ENCODE assay signal across 1 cellular context in the genomic region with DNA sequence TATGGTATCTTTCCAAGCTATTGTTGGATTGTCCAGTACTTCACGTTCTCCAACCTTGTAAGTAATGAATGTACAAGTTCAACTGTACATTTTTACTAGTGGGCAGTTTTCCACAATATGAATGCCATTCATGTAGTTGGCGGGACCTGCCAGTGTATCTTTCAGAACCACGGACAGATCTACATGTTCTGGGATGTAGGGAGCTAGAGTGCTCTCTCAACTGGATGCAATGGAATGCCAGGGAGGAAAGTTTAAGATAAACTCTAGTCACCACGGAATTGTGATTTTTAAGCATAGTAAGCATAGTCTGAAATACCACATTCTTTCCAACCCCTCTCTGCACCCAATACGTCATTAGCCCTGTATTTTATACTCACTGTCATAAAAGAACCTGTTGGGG.
A peak's percentile ranks its signal among the peaks of the same experiment; 100 is the strongest.
TF ChIP-seq lines count a peak whose summit lies in the region.

No MANE protein-coding gene starts in this region.

TF ChIP-seq in HepG2, 621 proteins besides CTCF, POLR2A, EP300 and RAD21 (continued from another document and continues in another):
- TF ChIP-seq SRF (IDR thresholded peaks at IDR 0.05; ENCODE audit: low read depth, low read length) (no peak), ZSCAN12 (CRISPR knock-in tag; IDR thresholded peaks at IDR 0.05) (0 out of 2 replicates have a peak, but pooled peaks have one; percentile 62), WIZ (CRISPR knock-in tag; IDR thresholded peaks at IDR 0.05) (peak; percentile 59; the same call in 1 of the 2 replicates), EED (CRISPR knock-in tag; IDR thresholded peaks at IDR 0.05) (no peak), ZSCAN9 (CRISPR knock-in tag; IDR thresholded peaks at IDR 0.05; ENCODE audit: borderline replicate concordance) (peak; percentile 84), ZNF7 (CRISPR knock-in tag; IDR thresholded peaks at IDR 0.05) (0 out of 2 replicates have a peak, but pooled peaks have one; percentile 7), TSC22D2 (CRISPR knock-in tag; IDR thresholded peaks at IDR 0.05; ENCODE audit: borderline replicate concordance) (0 out of 2 replicates have a peak, but pooled peaks have one; percentile 51), HOMEZ (CRISPR knock-in tag; IDR thresholded peaks at IDR 0.05; ENCODE audit: low read depth) (no peak), SP140L (CRISPR knock-in tag; IDR thresholded peaks at IDR 0.05; ENCODE audit: borderline replicate concordance) (no peak), ZNF180 (CRISPR knock-in tag; IDR thresholded peaks at IDR 0.05; ENCODE audit: borderline replicate concordance, low read depth) (no peak), MIER2 (CRISPR knock-in tag; IDR thresholded peaks at IDR 0.05) (peak; percentile 98), SAP130 (CRISPR knock-in tag; IDR thresholded peaks at IDR 0.05; ENCODE audit: low read depth) (peak; percentile 48), RXRB (CRISPR knock-in tag; IDR thresholded peaks at IDR 0.05; ENCODE audit: borderline replicate concordance) (0 out of 2 replicates have a peak, but pooled peaks have one; percentile 35), ERF (CRISPR knock-in tag; IDR thresholded peaks at IDR 0.05) (0 out of 2 replicates have a peak, but pooled peaks have one; percentile 34), ZNF616 (CRISPR knock-in tag; IDR thresholded peaks at IDR 0.05; ENCODE audit: low read depth) (no peak), HOXA5 (CRISPR knock-in tag; IDR thresholded peaks at IDR 0.05) (no peak), HMGXB3 (CRISPR knock-in tag; IDR thresholded peaks at IDR 0.05; ENCODE audit: borderline replicate concordance) (peak; percentile 66; the same call in 1 of the 2 replicates), SRY (CRISPR knock-in tag; IDR thresholded peaks at IDR 0.05) (no peak), ZMYM2 (CRISPR knock-in tag; IDR thresholded peaks at IDR 0.05) (no peak), LRRFIP1 (CRISPR knock-in tag; conservative IDR thresholded peaks at IDR 0.05) (0 out of 2 replicates have a peak, but pooled peaks have one; percentile 43), CENPBD1 (CRISPR knock-in tag; IDR thresholded peaks at IDR 0.05; ENCODE audit: borderline replicate concordance, low read depth) (no peak), ZC3H4 (CRISPR knock-in tag; IDR thresholded peaks at IDR 0.05; ENCODE audit: borderline replicate concordance) (no peak), KDM5B (CRISPR knock-in tag; IDR thresholded peaks at IDR 0.05; ENCODE audit: borderline replicate concordance) (no peak), ZNF460 (CRISPR knock-in tag; IDR thresholded peaks at IDR 0.05; ENCODE audit: borderline replicate concordance) (no peak), HDAC2 (CRISPR knock-in tag; IDR thresholded peaks at IDR 0.05) (peak; percentile 34; the same call in 1 of the 2 replicates), REST (IDR thresholded peaks at IDR 0.05; ENCODE audit: borderline replicate concordance in 1 of 2, low read depth in 1 of 2, low read length in 2 of 2) (peak; percentile 70 to 96), ZSCAN25 (CRISPR knock-in tag; IDR thresholded peaks at IDR 0.05) (no peak), CHCHD3 (CRISPR knock-in tag; IDR thresholded peaks at IDR 0.05) (no peak)
- TF ChIP-seq, protein P1, sequence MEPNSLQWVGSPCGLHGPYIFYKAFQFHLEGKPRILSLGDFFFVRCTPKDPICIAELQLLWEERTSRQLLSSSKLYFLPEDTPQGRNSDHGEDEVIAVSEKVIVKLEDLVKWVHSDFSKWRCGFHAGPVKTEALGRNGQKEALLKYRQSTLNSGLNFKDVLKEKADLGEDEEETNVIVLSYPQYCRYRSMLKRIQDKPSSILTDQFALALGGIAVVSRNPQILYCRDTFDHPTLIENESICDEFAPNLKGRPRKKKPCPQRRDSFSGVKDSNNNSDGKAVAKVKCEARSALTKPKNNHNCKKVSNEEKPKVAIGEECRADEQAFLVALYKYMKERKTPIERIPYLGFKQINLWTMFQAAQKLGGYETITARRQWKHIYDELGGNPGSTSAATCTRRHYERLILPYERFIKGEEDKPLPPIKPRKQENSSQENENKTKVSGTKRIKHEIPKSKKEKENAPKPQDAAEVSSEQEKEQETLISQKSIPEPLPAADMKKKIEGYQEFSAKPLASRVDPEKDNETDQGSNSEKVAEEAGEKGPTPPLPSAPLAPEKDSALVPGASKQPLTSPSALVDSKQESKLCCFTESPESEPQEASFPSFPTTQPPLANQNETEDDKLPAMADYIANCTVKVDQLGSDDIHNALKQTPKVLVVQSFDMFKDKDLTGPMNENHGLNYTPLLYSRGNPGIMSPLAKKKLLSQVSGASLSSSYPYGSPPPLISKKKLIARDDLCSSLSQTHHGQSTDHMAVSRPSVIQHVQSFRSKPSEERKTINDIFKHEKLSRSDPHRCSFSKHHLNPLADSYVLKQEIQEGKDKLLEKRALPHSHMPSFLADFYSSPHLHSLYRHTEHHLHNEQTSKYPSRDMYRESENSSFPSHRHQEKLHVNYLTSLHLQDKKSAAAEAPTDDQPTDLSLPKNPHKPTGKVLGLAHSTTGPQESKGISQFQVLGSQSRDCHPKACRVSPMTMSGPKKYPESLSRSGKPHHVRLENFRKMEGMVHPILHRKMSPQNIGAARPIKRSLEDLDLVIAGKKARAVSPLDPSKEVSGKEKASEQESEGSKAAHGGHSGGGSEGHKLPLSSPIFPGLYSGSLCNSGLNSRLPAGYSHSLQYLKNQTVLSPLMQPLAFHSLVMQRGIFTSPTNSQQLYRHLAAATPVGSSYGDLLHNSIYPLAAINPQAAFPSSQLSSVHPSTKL (CRISPR knock-in tag; IDR thresholded peaks at IDR 0.05), result peak; percentile 36; the same call in 1 of the 2 replicates
- TF ChIP-seq, protein P2, sequence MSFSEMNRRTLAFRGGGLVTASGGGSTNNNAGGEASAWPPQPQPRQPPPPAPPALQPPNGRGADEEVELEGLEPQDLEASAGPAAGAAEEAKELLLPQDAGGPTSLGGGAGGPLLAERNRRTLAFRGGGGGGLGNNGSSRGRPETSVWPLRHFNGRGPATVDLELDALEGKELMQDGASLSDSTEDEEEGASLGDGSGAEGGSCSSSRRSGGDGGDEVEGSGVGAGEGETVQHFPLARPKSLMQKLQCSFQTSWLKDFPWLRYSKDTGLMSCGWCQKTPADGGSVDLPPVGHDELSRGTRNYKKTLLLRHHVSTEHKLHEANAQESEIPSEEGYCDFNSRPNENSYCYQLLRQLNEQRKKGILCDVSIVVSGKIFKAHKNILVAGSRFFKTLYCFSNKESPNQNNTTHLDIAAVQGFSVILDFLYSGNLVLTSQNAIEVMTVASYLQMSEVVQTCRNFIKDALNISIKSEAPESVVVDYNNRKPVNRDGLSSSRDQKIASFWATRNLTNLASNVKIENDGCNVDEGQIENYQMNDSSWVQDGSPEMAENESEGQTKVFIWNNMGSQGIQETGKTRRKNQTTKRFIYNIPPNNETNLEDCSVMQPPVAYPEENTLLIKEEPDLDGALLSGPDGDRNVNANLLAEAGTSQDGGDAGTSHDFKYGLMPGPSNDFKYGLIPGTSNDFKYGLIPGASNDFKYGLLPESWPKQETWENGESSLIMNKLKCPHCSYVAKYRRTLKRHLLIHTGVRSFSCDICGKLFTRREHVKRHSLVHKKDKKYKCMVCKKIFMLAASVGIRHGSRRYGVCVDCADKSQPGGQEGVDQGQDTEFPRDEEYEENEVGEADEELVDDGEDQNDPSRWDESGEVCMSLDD (CRISPR knock-in tag; IDR thresholded peaks at IDR 0.05; ENCODE audit: borderline replicate concordance), result no peak
- TF ChIP-seq, protein P3, sequence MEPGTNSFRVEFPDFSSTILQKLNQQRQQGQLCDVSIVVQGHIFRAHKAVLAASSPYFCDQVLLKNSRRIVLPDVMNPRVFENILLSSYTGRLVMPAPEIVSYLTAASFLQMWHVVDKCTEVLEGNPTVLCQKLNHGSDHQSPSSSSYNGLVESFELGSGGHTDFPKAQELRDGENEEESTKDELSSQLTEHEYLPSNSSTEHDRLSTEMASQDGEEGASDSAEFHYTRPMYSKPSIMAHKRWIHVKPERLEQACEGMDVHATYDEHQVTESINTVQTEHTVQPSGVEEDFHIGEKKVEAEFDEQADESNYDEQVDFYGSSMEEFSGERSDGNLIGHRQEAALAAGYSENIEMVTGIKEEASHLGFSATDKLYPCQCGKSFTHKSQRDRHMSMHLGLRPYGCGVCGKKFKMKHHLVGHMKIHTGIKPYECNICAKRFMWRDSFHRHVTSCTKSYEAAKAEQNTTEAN (CRISPR knock-in tag; conservative IDR thresholded peaks at IDR 0.05), result 0 out of 2 replicates have a peak, but pooled peaks have one; percentile 30
